23 cellular contexts compared by ENCODE assay signal in genomic region chr1:14954930-14955329, GRCh38.
"Had no signal": no experiment of that assay in that cellular context is flagged by ENCODE, and none has a peak within 500 bp of the region (broad histone marks: within the 10 kb centered on the region; RNA-seq: fewer than 3 reads in every experiment).

No MANE protein-coding gene starts in this region.

- H3K9me3 Mint-ChIP-seq: immature natural killer cell; natural killer cell; neural crest cell; stimulated activated effector memory CD8-positive, alpha-beta T cell treated with anti-CD3 and anti-CD28 coated beads, Interleukin-12 subunit alpha, Interleukin-12 subunit beta, amount 100 ng/mL, for 72 hours had no signal

- H3K27ac Mint-ChIP-seq: natural killer cell; progenitor cell of endocrine pancreas; stimulated activated effector memory CD8-positive, alpha-beta T cell treated with anti-CD3 and anti-CD28 coated beads, Interleukin-12 subunit alpha, Interleukin-12 subunit beta, amount 100 ng/mL, for 72 hours had no signal

- H3K4me1 ChIP-seq: colonic mucosa had no signal

- DNase-seq: colonic mucosa; dermis blood vessel endothelial cell; effector memory CD4-positive, alpha-beta T cell; hypothalamus; immature natural killer cell; islet precursor cell; kidney glomerular epithelial cell; left colon; left ventricle myocardium inferior; lower lobe of right lung; natural killer cell; stimulated activated CD4-positive, alpha-beta T cell treated with anti-CD3 and anti-CD28 coated beads, Interleukin-12 subunit alpha, Interleukin-12 subunit beta, amount 100 ng/mL, for 4 hours; stimulated activated CD4-positive, alpha-beta T cell treated with anti-CD3 and anti-CD28 coated beads, Interleukin-1b, Interleukin-23, amount 100 ng/mL, for 48 hours; stimulated activated CD4-positive, alpha-beta T cell treated with anti-CD3 and anti-CD28 coated beads, Interleukin-4, amount 100 ng/mL, for 24 hours; stimulated activated naive CD4-positive, alpha-beta T cell treated with Interleukin-2 at 50 U/mL for 16 hours; stomach; thyroid gland; trophoblast cell had no signal

- H3K27me3 ChIP-seq: colonic mucosa, neutrophil, stomach, thyroid gland had no signal

- H3K27me3 Mint-ChIP-seq: progenitor cell of endocrine pancreas had no signal

- H3K9me3 ChIP-seq: colonic mucosa, neutrophil, thyroid gland had no signal

- H3K36me3 Mint-ChIP-seq: immature natural killer cell; natural killer cell; stimulated activated effector memory CD8-positive, alpha-beta T cell treated with anti-CD3 and anti-CD28 coated beads, Interleukin-12 subunit alpha, Interleukin-12 subunit beta, amount 100 ng/mL, for 72 hours had no signal

- H3K4me3 ChIP-seq: colonic mucosa, left ventricle myocardium inferior, lower lobe of right lung, smooth muscle cell, stomach, thyroid gland had no signal

- H3K4me3 Mint-ChIP-seq: immature natural killer cell; natural killer cell; neural crest cell; stimulated activated effector memory CD8-positive, alpha-beta T cell treated with anti-CD3 and anti-CD28 coated beads, Interleukin-12 subunit alpha, Interleukin-12 subunit beta, amount 100 ng/mL, for 72 hours had no signal

- H3K36me3 ChIP-seq: colonic mucosa, left ventricle myocardium inferior, lower lobe of right lung, neutrophil, stomach, thyroid gland had no signal

- H3K4me1 Mint-ChIP-seq: immature natural killer cell; natural killer cell; neural crest cell; stimulated activated effector memory CD8-positive, alpha-beta T cell treated with anti-CD3 and anti-CD28 coated beads, Interleukin-12 subunit alpha, Interleukin-12 subunit beta, amount 100 ng/mL, for 72 hours had no signal

- H3K27ac ChIP-seq: colonic mucosa, left ventricle myocardium inferior, lower lobe of right lung, neutrophil, stomach, thyroid gland had no signal
